In genomic region chr22:50516891-50517290, GRCh38 we compare ENCODE assay signal across 1 cellular context.
TF ChIP-seq lines count a peak whose summit lies in the region.

No MANE protein-coding gene starts in this region.

TF ChIP-seq in H1, 55 proteins besides CTCF, POLR2A, EP300 and RAD21:
- no peak for TF ChIP-seq BACH1 (IDR thresholded peaks at IDR 0.05; ENCODE audit: low read length)
- no peak for TF ChIP-seq MAX (IDR thresholded peaks at IDR 0.05)
- TF ChIP-seq CBX5 (IDR thresholded peaks at IDR 0.05; ENCODE audit: low read depth, low read length), result no peak
- TF ChIP-seq KDM5A (IDR thresholded peaks at IDR 0.05; ENCODE audit: low read length), result no peak
- TF ChIP-seq SP4 (IDR thresholded peaks at IDR 0.05; ENCODE audit: low read length), result no peak
- no peak for TF ChIP-seq KDM4A (IDR thresholded peaks at IDR 0.05; ENCODE audit: low read depth, low read length, severe bottlenecking)
TF ChIP-seq in H1: peak in this region for 0.
